28 cellular contexts compared by ENCODE assay signal in the genomic region with DNA sequence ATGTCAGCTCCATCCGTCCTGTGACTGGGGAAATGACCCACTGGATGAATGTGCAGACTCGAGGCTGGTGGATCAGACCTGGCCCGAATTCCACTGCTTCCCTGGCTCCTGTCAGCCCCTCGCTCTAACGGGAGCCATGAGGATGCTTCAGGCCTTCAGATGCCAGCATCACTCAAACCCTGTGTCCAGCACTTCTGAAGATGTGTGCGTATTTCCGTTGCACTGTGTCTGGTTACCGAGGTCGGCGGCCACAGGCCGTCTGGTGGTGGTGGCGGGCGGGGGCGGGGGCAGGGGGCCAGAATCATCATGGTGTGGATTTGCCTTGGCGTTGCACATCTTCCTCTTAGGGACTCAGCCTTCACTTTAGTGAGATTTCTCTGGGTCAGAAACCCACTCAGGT. TPM values are rescaled to one million over a fixed set of nuclear protein-coding genes. Genes with fewer than 3 reads are reported as not detected.
DNase-seq lines count a peak whose midpoint lies in the region; ATAC-seq and TF ChIP-seq lines count a peak whose summit lies in the region.
"Had no signal": no experiment of that assay in that cellular context is flagged by ENCODE, and none has a peak within 500 bp of the region (broad histone marks: within the 10 kb centered on the region; RNA-seq: fewer than 3 reads in every experiment).

No MANE protein-coding gene starts in this region.

- no peak for TF ChIP-seq CTCF in breast epithelium (IDR thresholded peaks at IDR 0.05)
- TF ChIP-seq CTCF in mammary epithelial cell (conservative IDR thresholded peaks at IDR 0.05 in 1 of 2, IDR thresholded peaks at IDR 0.05 in 1 of 2; ENCODE audit: extremely low read depth in 1 of 2, insufficient read depth in 1 of 2, low read depth in 1 of 2, low read length in 2 of 2), result no peak
- TF ChIP-seq CTCF in VCaP (conservative IDR thresholded peaks at IDR 0.05), result no peak
- TF ChIP-seq CTCF in upper lobe of left lung (IDR thresholded peaks at IDR 0.05), result no peak

- DNase-seq in breast epithelium (ENCODE audit: low spot score in 2 of 2) (no peak), mammary epithelial cell (no peak), upper lobe of left lung (no peak), cerebellar nuclear complex (lab: John Stamatoyannopoulos, UW) (no peak), NCI-H774 (lab: John Stamatoyannopoulos, UW) (no peak)
- DNase-seq in naive thymus-derived CD4-positive, alpha-beta T cell, result no peak
- DNase-seq: activated CD4-positive, alpha-beta T cell treated with anti-CD3 and anti-CD28 coated beads, Interleukin-2, amount 50 U/mL, for 4 hours; activated CD4-positive, CD25-positive, alpha-beta regulatory T cell; activated gamma-delta T cell; adrenal gland; C1 segment of cervical spinal cord; effector memory CD8-positive, alpha-beta T cell; foreskin keratinocyte; MM.1S; NCI-H1417; NCI-H2081 treated with DMSO at 0.1 percent for 48 hours; NCI-H82; OCI-M1; posterior cingulate gyrus; sigmoid colon; T1000 had no signal

- ATAC-seq in naive thymus-derived CD4-positive, alpha-beta T cell, result no peak
- ATAC-seq in upper lobe of left lung (ENCODE audit: low FRiP score in 2 of 2) (no peak), HG02763 (IDR thresholded peaks at IDR 0.05; ENCODE audit: unreplicated experiment) (no peak)
- ATAC-seq: effector memory CD8-positive, alpha-beta T cell; esophagus mucosa; foreskin keratinocyte; Right ventricle myocardium inferior had no signal

- H3K79me2 ChIP-seq in mammary epithelial cell (ENCODE audit: insufficient read depth, low read length), result no peaks in the 10 kb centered on the region

- H3K27ac ChIP-seq in breast epithelium (peak overlapping the region; percentile 59 to 94), mammary epithelial cell (ENCODE audit: insufficient read depth, low read depth, low read length) (no peak overlapping the region), VCaP (peak overlapping the region; percentile 46), upper lobe of left lung (peak overlapping the region; percentile 48 to 97 (median 74))
- H3K27ac ChIP-seq in naive thymus-derived CD4-positive, alpha-beta T cell (ENCODE audit: low read depth, low read length), result no peak overlapping the region
- H3K27ac ChIP-seq: foreskin keratinocyte, neural progenitor cell, vagina had no signal

- peaks cover 0 to 8% of the 10 kb centered on the region in 2 donors for H3K27me3 ChIP-seq in breast epithelium
- no peaks in the 10 kb centered on the region for H3K27me3 ChIP-seq in mammary epithelial cell (ENCODE audit: insufficient read depth, low read length)
- no peaks in the 10 kb centered on the region for H3K27me3 ChIP-seq in naive thymus-derived CD4-positive, alpha-beta T cell (ENCODE audit: control insufficient read depth in 2 of 2, insufficient read depth in 2 of 2, low read length in 2 of 2)
- H3K27me3 ChIP-seq in upper lobe of left lung, result peaks cover 0 to 6% (median 0%) of the 10 kb centered on the region in 4 donors
- H3K27me3 ChIP-seq: vagina had no signal

- no TSS peak for BruUV-seq in mammary epithelial cell (replicated peaks; lab: Mats Ljungman, UMichigan)

- no peaks in the 10 kb centered on the region for H3K36me3 ChIP-seq in breast epithelium
- H3K36me3 ChIP-seq in mammary epithelial cell (ENCODE audit: insufficient read depth, low read length), result no peaks in the 10 kb centered on the region
- peaks cover 0 to 3% (median 0%) of the 10 kb centered on the region in 3 experiments for H3K36me3 ChIP-seq in naive thymus-derived CD4-positive, alpha-beta T cell (ENCODE audit: control insufficient read depth in 2 of 3, insufficient read depth in 3 of 3, low read length in 3 of 3)
- H3K36me3 ChIP-seq in upper lobe of left lung, result peaks cover 0 to 6% (median 2%) of the 10 kb centered on the region in 4 donors
- H3K36me3 ChIP-seq: adrenal gland, neural progenitor cell, sigmoid colon, vagina had no signal

- POLR2A ChIA-PET in naive thymus-derived CD4-positive, alpha-beta T cell (lab: Charles Lee), result interaction anchor here (1.2 to 4.7 kb wide), 2 partner anchors 30 to 34 kb away, joined by 4 to 27 read pairs; a partner anchor contains a TSS

- no peak overlapping the region for H2AFZ ChIP-seq in mammary epithelial cell (ENCODE audit: low read depth, low read length)
- H2AFZ ChIP-seq: neural progenitor cell had no signal

- intact Hi-C loops in breast epithelium (cut with DNase I; ENCODE audit: low total_unique reads), result no loop called here
- intact Hi-C loops in mammary epithelial cell (cut with micrococcal nuclease), result loop anchor here (1.0 to 5.0 kb wide), 5 partner anchors 28 to 690 kb away; a partner anchor contains a TSS
- intact Hi-C loops in naive thymus-derived CD4-positive, alpha-beta T cell (cut with micrococcal nuclease), result loop anchor here (1.0 to 5.0 kb wide), 4 partner anchors 28 to 260 kb away; a partner anchor contains a TSS

- H3K4me2 ChIP-seq in mammary epithelial cell (ENCODE audit: insufficient read depth, low read depth, low read length), result no peak overlapping the region
- H3K4me2 ChIP-seq: neural progenitor cell had no signal

- no peak overlapping the region for H3K9ac ChIP-seq in mammary epithelial cell (ENCODE audit: insufficient read depth, low read length)
- H3K9ac ChIP-seq: neural progenitor cell had no signal

- no peaks in the 10 kb centered on the region for H3K27me3 Mint-ChIP-seq in naive thymus-derived CD4-positive, alpha-beta T cell
- H3K27me3 Mint-ChIP-seq: effector memory CD8-positive, alpha-beta T cell had no signal

- in situ Hi-C loops in mammary epithelial cell (cut with MboI; ENCODE audit: low sequenced_read_pairs in 2 of 2), result loop anchor here (5.0 to 25.0 kb wide), 2 partner anchors 100 to 280 kb away; a partner anchor contains a TSS

- dilution Hi-C loops in mammary epithelial cell (cut with HindIII; ENCODE audit: low sequenced_read_pairs), result no loop called here

- peak overlapping the region in 1 of 10 donors; percentile 14 for H3K4me3 Mint-ChIP-seq in naive thymus-derived CD4-positive, alpha-beta T cell
- H3K4me3 Mint-ChIP-seq: brain; effector memory CD8-positive, alpha-beta T cell; neural progenitor cell had no signal

- no peaks in the 10 kb centered on the region for H4K20me1 ChIP-seq in mammary epithelial cell (ENCODE audit: insufficient read depth, low read length)

- H3K4me1 ChIP-seq in breast epithelium, result peaks cover 17 to 40% of the 10 kb centered on the region in 2 donors
- peaks cover 18% of the 10 kb centered on the region for H3K4me1 ChIP-seq in mammary epithelial cell (ENCODE audit: insufficient read depth, low read length)
- H3K4me1 ChIP-seq in naive thymus-derived CD4-positive, alpha-beta T cell (ENCODE audit: control insufficient read depth in 2 of 2, insufficient read depth in 2 of 2, low read length in 2 of 2), result peaks cover 12 to 28% of the 10 kb centered on the region in 2 donors
- H3K4me1 ChIP-seq in upper lobe of left lung, result peaks cover 59 to 74% (median 66%) of the 10 kb centered on the region in 4 donors
- H3K4me1 ChIP-seq: foreskin keratinocyte had no signal

- no peak for TF ChIP-seq EP300 in upper lobe of left lung (IDR thresholded peaks at IDR 0.05)

- no peak overlapping the region for H3K4me3 ChIP-seq in breast epithelium
- H3K4me3 ChIP-seq in mammary epithelial cell (replicated peaks in 1 of 3; ENCODE audit: insufficient read depth in 1 of 3, low read depth in 2 of 3, low read length in 3 of 3), result no peak overlapping the region
- H3K4me3 ChIP-seq in naive thymus-derived CD4-positive, alpha-beta T cell (ENCODE audit: low read length), result no peak overlapping the region
- no peak overlapping the region for H3K4me3 ChIP-seq in upper lobe of left lung
- H3K4me3 ChIP-seq: adrenal gland, neural progenitor cell, sigmoid colon, vagina had no signal

- TF ChIP-seq POLR2A in breast epithelium (IDR thresholded peaks at IDR 0.05) (no peak), upper lobe of left lung (IDR thresholded peaks at IDR 0.05) (no peak)

- H3K27ac Mint-ChIP-seq in naive thymus-derived CD4-positive, alpha-beta T cell, result peak overlapping the region in 6 of 9 donors; percentile 42 to 92 (median 87)
- H3K27ac Mint-ChIP-seq: effector memory CD8-positive, alpha-beta T cell; neural progenitor cell had no signal

- 87% methylated on average over 11 of the region's 15 CpGs for WGBS in mammary epithelial cell (ENCODE audit: low coverage, missing lambda C conversion rate)
- WGBS in upper lobe of left lung, 2 donors, result 71 to 81% methylated on average over 13 to 15 of the region's 15 CpGs

- CTCF ChIA-PET in mammary epithelial cell (lab: Charles Lee; ENCODE audit: low non-redundant PET), result no interaction called here
- CTCF ChIA-PET in naive thymus-derived CD4-positive, alpha-beta T cell (lab: Charles Lee), result interaction anchor here (1.1 to 3.3 kb wide), 2 partner anchors 99 to 162 kb away, joined by 3 to 45 read pairs; no protein-coding TSS in a partner anchor

- H3K9me3 ChIP-seq in breast epithelium (no peaks in the 10 kb centered on the region), mammary epithelial cell (replicated peaks; ENCODE audit: insufficient read depth, low read length) (no peaks in the 10 kb centered on the region), upper lobe of left lung (no peaks in the 10 kb centered on the region)
- no peaks in the 10 kb centered on the region for H3K9me3 ChIP-seq in naive thymus-derived CD4-positive, alpha-beta T cell (ENCODE audit: control insufficient read depth in 2 of 3, low read length in 3 of 3)
- H3K9me3 ChIP-seq: adrenal gland, sigmoid colon, vagina had no signal

- peaks cover 0 to 6% (median 0%) of the 10 kb centered on the region in 5 donors for H3K36me3 Mint-ChIP-seq in naive thymus-derived CD4-positive, alpha-beta T cell
- H3K36me3 Mint-ChIP-seq: brain, neural progenitor cell had no signal

- peaks cover 12 to 44% (median 35%) of the 10 kb centered on the region in 7 donors for H3K4me1 Mint-ChIP-seq in naive thymus-derived CD4-positive, alpha-beta T cell

- H3K9me3 Mint-ChIP-seq in naive thymus-derived CD4-positive, alpha-beta T cell, result no peaks in the 10 kb centered on the region
- H3K9me3 Mint-ChIP-seq: brain; effector memory CD8-positive, alpha-beta T cell; neural progenitor cell had no signal

RNA-seq across cellular contexts. Expression of a gene that starts 13.4 kb away (rescaled TPM):
- total RNA-seq in breast epithelium (10 to 100 TPM; 20.6 to 59.3 (median 39.5) TPM), mammary epithelial cell (10 to 100 TPM; 26.5 to 51.5 TPM), upper lobe of left lung (10 to 100 TPM; 31.2 to 72.6 (median 46.9) TPM)
- 63.8 TPM for polyA plus RNA-seq in mammary epithelial cell
- polyA minus RNA-seq in mammary epithelial cell, result 22.6 TPM
- total RNA-seq in naive thymus-derived CD4-positive, alpha-beta T cell, result 10 to 100 TPM; 19.7 to 80.9 (median 28.5) TPM
- polyA plus RNA-seq in naive thymus-derived CD4-positive, alpha-beta T cell, result 10 to 100 TPM; 37.3 to 39.1 TPM

RNA-seq across cellular contexts. Expression of a gene that starts 13.6 kb away (rescaled TPM):
- total RNA-seq in breast epithelium (10 to 100 TPM; 16.6 to 22.4 (median 19.7) TPM), mammary epithelial cell (10 to 100 TPM; 19.0 to 19.9 TPM), upper lobe of left lung (10 to 100 TPM; 14.2 to 32.5 (median 22.3) TPM)
- 12.6 TPM for polyA plus RNA-seq in mammary epithelial cell
- 3.8 TPM for polyA minus RNA-seq in mammary epithelial cell
- 10 to 100 TPM; 16.2 to 22.4 (median 19.5) TPM for total RNA-seq in naive thymus-derived CD4-positive, alpha-beta T cell
- 10 to 100 TPM; 10.4 to 21.2 TPM for polyA plus RNA-seq in naive thymus-derived CD4-positive, alpha-beta T cell

RNA-seq across cellular contexts. Expression of a gene that starts 28.7 kb away (rescaled TPM):
- total RNA-seq in breast epithelium, result 10 to 100 TPM; 63.0 to 92.1 (median 87.1) TPM
- total RNA-seq in mammary epithelial cell, result 10 to 100 TPM; 26.6 to 68.7 TPM
- polyA plus RNA-seq in mammary epithelial cell, result 11.1 TPM
- polyA minus RNA-seq in mammary epithelial cell, result 6.3 TPM
- 100 to 1,000 TPM in 2 of 5 experiments, 10 to 100 TPM in 3; 44.4 to 164 (median 78.3) TPM for total RNA-seq in naive thymus-derived CD4-positive, alpha-beta T cell
- polyA plus RNA-seq in naive thymus-derived CD4-positive, alpha-beta T cell, result 10 to 100 TPM; 21.3 to 38.8 TPM
- 100 to 1,000 TPM; 131 to 246 (median 156) TPM for total RNA-seq in upper lobe of left lung

Comparison
In these comparisons a context has a peak if more than half of its experiments do, and no peak if none do; other contexts are left out.
1. H3K27ac ChIP-seq: peak in breast epithelium (2 of 2), VCaP (single experiment) and upper lobe of left lung (4 of 4); none in mammary epithelial cell (single experiment) and naive thymus-derived CD4-positive, alpha-beta T cell (single experiment).